ENCODE assay signal across 31 cellular contexts in the genomic region with DNA sequence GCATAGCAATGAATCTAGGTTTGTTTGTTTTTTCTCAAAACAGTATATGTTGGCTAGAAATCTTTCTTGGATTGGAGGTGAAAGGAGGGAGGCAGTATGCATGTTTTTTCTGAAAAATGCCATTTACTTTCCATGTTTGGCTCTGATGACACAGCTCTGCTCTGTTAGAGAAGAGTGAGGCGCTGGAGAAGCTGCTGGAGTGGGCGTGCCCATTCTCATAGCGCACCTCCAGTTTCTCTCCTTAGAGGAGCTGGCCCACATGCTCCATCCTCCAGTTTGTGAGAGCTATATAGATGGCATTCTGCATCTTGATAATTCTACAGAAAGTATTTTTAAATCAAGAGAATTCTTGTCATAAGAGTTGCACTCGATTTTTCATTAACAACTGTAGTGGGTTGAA.
DNase-seq lines count a peak whose midpoint lies in the region; ATAC-seq and TF ChIP-seq lines count a peak whose summit lies in the region.
"Had no signal": no experiment of that assay in that cellular context is flagged by ENCODE, and none has a peak within 500 bp of the region (broad histone marks: within the 10 kb centered on the region; RNA-seq: fewer than 3 reads in every experiment).

No MANE protein-coding gene starts in this region.

- intact Hi-C loops in mammary epithelial cell (cut with micrococcal nuclease) (loop anchor here (2.0 to 5.0 kb wide), 2 partner anchors 16 to 227 kb away; partner anchors contain the start of gene TLN2), breast epithelium (cut with DNase I; ENCODE audit: low total_unique reads) (no loop called here), vagina (cut with DNase I) (no loop called here)

- no peaks in the 10 kb centered on the region for H3K9me3 Mint-ChIP-seq in nephron
- H3K9me3 Mint-ChIP-seq: activated T-helper 17 cell treated with anti-CD3 and anti-CD28 coated beads, Interleukin-2, amount 50 U/mL, for 72 hours; CD4-positive, alpha-beta memory T cell; natural killer cell; stimulated activated memory B cell treated with anti-CD40 and anti-IgM and Interleukin-4, amounts not matched to agents 10 μg/mL and 1 μg/mL and 100 μg/mL, for 72 hours had no signal

- no peak for TF ChIP-seq CTCF in mammary epithelial cell (conservative IDR thresholded peaks at IDR 0.05 in 1 of 2, IDR thresholded peaks at IDR 0.05 in 1 of 2; ENCODE audit: extremely low read depth in 1 of 2, insufficient read depth in 1 of 2, low read depth in 1 of 2, low read length in 2 of 2)
- no peak for TF ChIP-seq CTCF in breast epithelium (IDR thresholded peaks at IDR 0.05)
- TF ChIP-seq CTCF in nephron (IDR thresholded peaks at IDR 0.05; ENCODE audit: unreplicated experiment in 3 of 3) = no peak
- TF ChIP-seq CTCF in vagina (IDR thresholded peaks at IDR 0.05) = no peak

- peak overlapping the region; percentile 93 to 95 (median 94) for H3K27ac Mint-ChIP-seq in nephron
- H3K27ac Mint-ChIP-seq: activated T-helper 17 cell treated with anti-CD3 and anti-CD28 coated beads, Interleukin-2, amount 50 U/mL, for 72 hours; CD4-positive, alpha-beta memory T cell; natural killer cell; stimulated activated memory B cell treated with anti-CD40 and anti-IgM and Interleukin-4, amounts not matched to agents 10 μg/mL and 1 μg/mL and 100 μg/mL, for 72 hours had no signal

- CTCF ChIA-PET in mammary epithelial cell (lab: Charles Lee; ENCODE audit: low non-redundant PET) = no interaction called here

- dilution Hi-C loops in mammary epithelial cell (cut with HindIII; ENCODE audit: low sequenced_read_pairs) = no loop called here

- H3K4me1 ChIP-seq in mammary epithelial cell (ENCODE audit: insufficient read depth, low read length) (peaks cover 30% of the 10 kb centered on the region), breast epithelium (no peaks in the 10 kb centered on the region), vagina (peaks cover 22% of the 10 kb centered on the region)
- H3K4me1 ChIP-seq: testis had no signal

- H3K36me3 Mint-ChIP-seq in nephron (ENCODE audit: low read depth) = no peaks in the 10 kb centered on the region
- H3K36me3 Mint-ChIP-seq: CD4-positive, alpha-beta memory T cell; natural killer cell; stimulated activated memory B cell treated with anti-CD40 and anti-IgM and Interleukin-4, amounts not matched to agents 10 μg/mL and 1 μg/mL and 100 μg/mL, for 72 hours had no signal

- TF ChIP-seq POLR2A in breast epithelium (IDR thresholded peaks at IDR 0.05) = no peak
- TF ChIP-seq POLR2A in vagina (IDR thresholded peaks at IDR 0.05) = no peak

- H3K9ac ChIP-seq in mammary epithelial cell (ENCODE audit: insufficient read depth, low read length) = no peak overlapping the region

- DNase-seq in mammary epithelial cell (no peak), breast epithelium (ENCODE audit: low spot score in 2 of 2) (no peak), caudate nucleus (lab: John Stamatoyannopoulos, UW) (peak in 22 of 61 donors; percentile 4 to 81 (median 18)), vagina (ENCODE audit: extremely low spot score in 2 of 2) (no peak), germinal center (ENCODE audit: low spot score) (no peak), occipital lobe (lab: John Stamatoyannopoulos, UW) (no peak)
- DNase-seq: activated CD4-positive, alpha-beta T cell treated with anti-CD3 and anti-CD28 coated beads, Interleukin-2, amount 50 U/mL, for 48 hours; activated CD8-positive, alpha-beta memory T cell treated with anti-CD3 and anti-CD28 coated beads, Interleukin-2, amount 50 U/mL, for 4 hours; activated naive CD4-positive, alpha-beta T cell treated with anti-CD3 and anti-CD28 coated beads, Interleukin-2, amount 50 U/mL, for 16 hours; CD4-positive, alpha-beta memory T cell; central memory CD4-positive, alpha-beta T cell; dermis blood vessel endothelial cell; esophagus squamous epithelium; H7; midbrain; natural killer cell; NCI-H2029 treated with DMSO at 0.1 percent for 48 hours; NCI-H345; retina; stimulated activated CD4-positive, alpha-beta T cell treated with anti-CD3 and anti-CD28 coated beads, Interleukin-4, amount 100 ng/mL, for 4 hours; T-helper 1 cell; testis had no signal

- H3K27me3 ChIP-seq in mammary epithelial cell (ENCODE audit: insufficient read depth, low read length) (no peaks in the 10 kb centered on the region), breast epithelium (no peaks in the 10 kb centered on the region), vagina (no peaks in the 10 kb centered on the region)
- H3K27me3 ChIP-seq: esophagus squamous epithelium, SJCRH30, testis had no signal

- no peaks in the 10 kb centered on the region for H4K20me1 ChIP-seq in mammary epithelial cell (ENCODE audit: insufficient read depth, low read length)

- peak overlapping the region; percentile 13 for H3K27ac ChIP-seq in mammary epithelial cell (ENCODE audit: insufficient read depth, low read depth, low read length)
- H3K27ac ChIP-seq in breast epithelium = no peak overlapping the region
- peak overlapping the region; percentile 27 for H3K27ac ChIP-seq in caudate nucleus (ENCODE audit: low read depth, low read length)
- H3K27ac ChIP-seq in vagina = peak overlapping the region; percentile 15
- H3K27ac ChIP-seq: 22Rv1, esophagus squamous epithelium, testis had no signal

- H3K4me3 ChIP-seq in mammary epithelial cell (replicated peaks in 1 of 3; ENCODE audit: insufficient read depth in 1 of 3, low read depth in 2 of 3, low read length in 3 of 3) (no peak overlapping the region), breast epithelium (no peak overlapping the region), vagina (no peak overlapping the region)
- H3K4me3 ChIP-seq: esophagus squamous epithelium, K562, SJCRH30, testis had no signal

- peak overlapping the region; percentile 52 for H3K4me2 ChIP-seq in mammary epithelial cell (ENCODE audit: insufficient read depth, low read depth, low read length)

- H3K27me3 Mint-ChIP-seq in nephron (ENCODE audit: low read depth) = no peaks in the 10 kb centered on the region
- H3K27me3 Mint-ChIP-seq: stimulated activated memory B cell treated with anti-CD40 and anti-IgM and Interleukin-4, amounts not matched to agents 10 μg/mL and 1 μg/mL and 100 μg/mL, for 72 hours had no signal

- peaks cover 54% of the 10 kb centered on the region for H3K4me1 Mint-ChIP-seq in nephron
- H3K4me1 Mint-ChIP-seq: CD4-positive, alpha-beta memory T cell; natural killer cell; stimulated activated memory B cell treated with anti-CD40 and anti-IgM and Interleukin-4, amounts not matched to agents 10 μg/mL and 1 μg/mL and 100 μg/mL, for 72 hours had no signal

- in situ Hi-C loops in mammary epithelial cell (cut with MboI; ENCODE audit: low sequenced_read_pairs in 2 of 2) = no loop called here

- H3K36me3 ChIP-seq in mammary epithelial cell (ENCODE audit: insufficient read depth, low read length) (no peaks in the 10 kb centered on the region), breast epithelium (no peaks in the 10 kb centered on the region), vagina (no peaks in the 10 kb centered on the region)
- H3K36me3 ChIP-seq: esophagus squamous epithelium, SJCRH30 had no signal

- H3K9me3 ChIP-seq in mammary epithelial cell (replicated peaks; ENCODE audit: insufficient read depth, low read length) (no peaks in the 10 kb centered on the region), breast epithelium (no peaks in the 10 kb centered on the region), vagina (no peaks in the 10 kb centered on the region)
- H3K9me3 ChIP-seq: esophagus squamous epithelium, SJCRH30, testis had no signal

- BruUV-seq in mammary epithelial cell (replicated peaks; lab: Mats Ljungman, UMichigan) = no TSS peak

- no peaks in the 10 kb centered on the region for H3K79me2 ChIP-seq in mammary epithelial cell (ENCODE audit: insufficient read depth, low read length)

- H2AFZ ChIP-seq in mammary epithelial cell (ENCODE audit: low read depth, low read length) = peak overlapping the region; percentile 78

- ATAC-seq in GM18909 (IDR thresholded peaks at IDR 0.05; ENCODE audit: poor library complexity, unreplicated experiment) = no peak
- ATAC-seq: activated CD4-positive, CD25-positive, alpha-beta regulatory T cell treated with anti-CD3 and anti-CD28 coated beads, Interleukin-2, amount 50 U/mL, for 24 hours; activated T-helper 17 cell treated with anti-CD3 and anti-CD28 coated beads, Interleukin-2, amount 50 U/mL, for 72 hours; K562; left lobe of liver; natural killer cell; stimulated activated memory B cell treated with anti-CD40 and anti-IgM and Interleukin-4, amounts not matched to agents 10 μg/mL and 1 μg/mL and 100 μg/mL, for 72 hours had no signal

- peak overlapping the region in 1 of 3 experiments; percentile 21 for H3K4me3 Mint-ChIP-seq in nephron
- H3K4me3 Mint-ChIP-seq: activated T-helper 17 cell treated with anti-CD3 and anti-CD28 coated beads, Interleukin-2, amount 50 U/mL, for 72 hours; CD4-positive, alpha-beta memory T cell; natural killer cell; stimulated activated memory B cell treated with anti-CD40 and anti-IgM and Interleukin-4, amounts not matched to agents 10 μg/mL and 1 μg/mL and 100 μg/mL, for 72 hours had no signal

- 41% methylated on average over 4 of the region's 4 CpGs for WGBS in mammary epithelial cell (ENCODE audit: low coverage, missing lambda C conversion rate)

Comparison
In these comparisons a context has a peak if more than half of its experiments do, and no peak if none do; other contexts are left out.
1. H3K27ac ChIP-seq: peak in mammary epithelial cell (single experiment), caudate nucleus (single experiment) and vagina (single experiment); none in breast epithelium (0 of 2).